In genomic region chr3:166917437-166917836, GRCh38 we compare ENCODE assay signal across 29 cellular contexts.
"Had no signal": no experiment of that assay in that cellular context is flagged by ENCODE, and none has a peak within 500 bp of the region (broad histone marks: within the 10 kb centered on the region; RNA-seq: fewer than 3 reads in every experiment).

No MANE protein-coding gene starts in this region.

- H3K9ac ChIP-seq: neural progenitor cell, parathyroid adenoma had no signal

- FAIRE-seq: small intestine, urothelium cell line had no signal

- H3K4me2 ChIP-seq: neural progenitor cell had no signal

- H3K4me1 Mint-ChIP-seq: natural killer cell; nephron; neural progenitor cell; stimulated activated effector memory CD8-positive, alpha-beta T cell treated with anti-CD3 and anti-CD28 coated beads, Interleukin-12 subunit alpha, Interleukin-12 subunit beta, amount 100 ng/mL, for 72 hours; stimulated activated naive B cell treated with anti-CD40 and anti-IgM and Interleukin-4, amounts not matched to agents 10 μg/mL and 1 μg/mL and 100 μg/mL, for 72 hours had no signal

- H2AFZ ChIP-seq: neural progenitor cell, parathyroid adenoma had no signal

- H3K79me2 ChIP-seq: parathyroid adenoma had no signal

- DNase-seq: natural killer cell; occipital lobe; ovary; posterior cingulate gyrus; psoas muscle; right cardiac atrium; right lobe of liver; sigmoid colon; small intestine; stimulated activated CD4-positive, alpha-beta T cell treated with anti-CD3 and anti-CD28 coated beads, Interleukin-15, amount 100 ng/mL, for 24 hours; stimulated activated CD4-positive, alpha-beta T cell treated with anti-CD3 and anti-CD28 coated beads, Interleukin-2, amount 100 ng/mL, for 24 hours; stimulated activated CD4-positive, alpha-beta T cell treated with anti-CD3 and anti-CD28 coated beads, Interleukin-2, amount 100 ng/mL, for 48 hours; stimulated activated CD4-positive, alpha-beta T cell treated with anti-CD3 and anti-CD28 coated beads, Interleukin-4, amount 100 ng/mL, for 24 hours; stimulated activated naive B cell treated with anti-CD40 and anti-IgM and Interleukin-4, amounts not matched to agents 10 μg/mL and 1 μg/mL and 100 μg/mL, for 72 hours; stimulated activated naive CD4-positive, alpha-beta T cell treated with Interleukin-2 at 50 U/mL for 16 hours; stomach; thyroid gland; trophoblast cell; upper lobe of right lung had no signal

- H3K27me3 Mint-ChIP-seq: progenitor cell of endocrine pancreas; stimulated activated naive B cell treated with anti-CD40 and anti-IgM and Interleukin-4, amounts not matched to agents 10 μg/mL and 1 μg/mL and 100 μg/mL, for 72 hours; stimulated activated naive CD8-positive, alpha-beta T cell treated with anti-CD3 and anti-CD28 coated beads, Interleukin-15, Interleukin-2, amounts not matched to agents 100 ng/mL and 50 ng/mL, for 24 hours had no signal

- H3K4me1 ChIP-seq: neural progenitor cell, parathyroid adenoma, psoas muscle, right lobe of liver, sigmoid colon, stomach, thyroid gland, tibial nerve, upper lobe of right lung, vagina had no signal

- H3K27ac Mint-ChIP-seq: natural killer cell; nephron; neural progenitor cell; progenitor cell of endocrine pancreas; stimulated activated effector memory CD8-positive, alpha-beta T cell treated with anti-CD3 and anti-CD28 coated beads, Interleukin-12 subunit alpha, Interleukin-12 subunit beta, amount 100 ng/mL, for 72 hours; stimulated activated naive B cell treated with anti-CD40 and anti-IgM and Interleukin-4, amounts not matched to agents 10 μg/mL and 1 μg/mL and 100 μg/mL, for 72 hours; stimulated activated naive CD8-positive, alpha-beta T cell treated with anti-CD3 and anti-CD28 coated beads, Interleukin-15, Interleukin-2, amounts not matched to agents 100 ng/mL and 50 ng/mL, for 24 hours had no signal

- H3K36me3 ChIP-seq: neural progenitor cell, ovary, right lobe of liver, sigmoid colon, stomach, thoracic aorta, thyroid gland, tibial nerve, upper lobe of right lung, vagina had no signal

- H3K27me3 ChIP-seq: neural progenitor cell, ovary, right lobe of liver, sigmoid colon, stomach, thyroid gland, tibial nerve, upper lobe of right lung, vagina had no signal

- H3K27ac ChIP-seq: neural progenitor cell, ovary, parathyroid adenoma, psoas muscle, right lobe of liver, sigmoid colon, stomach, thoracic aorta, thyroid gland, tibial nerve, upper lobe of right lung, vagina had no signal

- ATAC-seq: natural killer cell; psoas muscle; right cardiac atrium; right lobe of liver; stimulated activated effector memory CD8-positive, alpha-beta T cell treated with anti-CD3 and anti-CD28 coated beads, Interleukin-12 subunit alpha, Interleukin-12 subunit beta, amount 100 ng/mL, for 72 hours; stimulated activated naive B cell treated with anti-CD40 and anti-IgM and Interleukin-4, amounts not matched to agents 10 μg/mL and 1 μg/mL and 100 μg/mL, for 72 hours; upper lobe of right lung had no signal

- H3K4me3 ChIP-seq: neural progenitor cell, ovary, psoas muscle, right lobe of liver, sigmoid colon, stomach, thoracic aorta, thyroid gland, tibial nerve, upper lobe of right lung, vagina had no signal

- H3K4me3 Mint-ChIP-seq: natural killer cell; nephron; neural progenitor cell; stimulated activated effector memory CD8-positive, alpha-beta T cell treated with anti-CD3 and anti-CD28 coated beads, Interleukin-12 subunit alpha, Interleukin-12 subunit beta, amount 100 ng/mL, for 72 hours; stimulated activated naive B cell treated with anti-CD40 and anti-IgM and Interleukin-4, amounts not matched to agents 10 μg/mL and 1 μg/mL and 100 μg/mL, for 72 hours; stimulated activated naive CD8-positive, alpha-beta T cell treated with anti-CD3 and anti-CD28 coated beads, Interleukin-15, Interleukin-2, amounts not matched to agents 100 ng/mL and 50 ng/mL, for 24 hours had no signal

- H3K36me3 Mint-ChIP-seq: neural progenitor cell; stimulated activated effector memory CD8-positive, alpha-beta T cell treated with anti-CD3 and anti-CD28 coated beads, Interleukin-12 subunit alpha, Interleukin-12 subunit beta, amount 100 ng/mL, for 72 hours; stimulated activated naive B cell treated with anti-CD40 and anti-IgM and Interleukin-4, amounts not matched to agents 10 μg/mL and 1 μg/mL and 100 μg/mL, for 72 hours had no signal

- H3K9me3 ChIP-seq: ovary, thoracic aorta, thyroid gland, upper lobe of right lung, vagina had no signal
